In genomic region chr7:99143853-99144672, GRCh38 we compare ENCODE assay signal across 8 cellular contexts. TPM values are rescaled to one million over a fixed set of nuclear protein-coding genes. Genes with fewer than 3 reads are reported as not detected.
A peak's percentile ranks its signal among the peaks of the same experiment; 100 is the strongest.
DNase-seq lines count a peak whose midpoint lies in the region; ATAC-seq and TF ChIP-seq lines count a peak whose summit lies in the region.

TSS of gene SMURF1 (minus strand) at chr7:99144108. CDS start at chr7:99143780, 328 bp downstream.

- H3K9me3 ChIP-seq in ectodermal cell (ENCODE audit: control insufficient read depth, low read length), result no peaks in the 10 kb centered on the region
- no peaks in the 10 kb centered on the region for H3K9me3 ChIP-seq in lung (ENCODE audit: control insufficient read depth in 2 of 2, insufficient read depth in 1 of 2, low read length in 1 of 2)

- H3K4me3 ChIP-seq in ACC112 (ENCODE audit: low read depth, low read length) (peak within 1 kb of the TSS; percentile 92), ectodermal cell (ENCODE audit: insufficient read depth, low read depth, low read length) (peak within 1 kb of the TSS; percentile 81), lung (peak within 1 kb of the TSS; percentile 77)

- H3K36me3 Mint-ChIP-seq in activated CD4-positive, alpha-beta memory T cell treated with anti-CD3 and anti-CD28 coated beads for 36 hours, result no peaks in the 10 kb centered on the region

- H3K4me1 ChIP-seq in ACC112 (ENCODE audit: control insufficient read depth, insufficient read depth, low read length, unreplicated experiment), result peaks cover 17% of the 10 kb centered on the region
- H3K4me1 ChIP-seq in ectodermal cell (ENCODE audit: control insufficient read depth, insufficient read depth, low read length), result peaks cover 20% of the 10 kb centered on the region
- peaks cover 3 to 8% of the 10 kb centered on the region in 2 donors for H3K4me1 ChIP-seq in lung (ENCODE audit: control insufficient read depth in 2 of 2, insufficient read depth in 2 of 2, low read length in 2 of 2)

- DNase-seq in NCI-H345 treated with DMSO at 0.1 percent for 48 hours (lab: John Stamatoyannopoulos, UW; ENCODE audit: unreplicated experiment) (peak; percentile 24), lung (ENCODE audit: low spot score) (peak; percentile 61)
- DNase-seq in activated CD4-positive, alpha-beta memory T cell treated with anti-CD3 and anti-CD28 coated beads for 36 hours, result peak; percentile 77
- peak; percentile 31 to 61 (median 53) for DNase-seq in stimulated activated CD4-positive, alpha-beta T cell treated with anti-CD3 and anti-CD28 coated beads, TNF-alpha, amount 100 ng/mL, for 1 hour (ENCODE audit: low read depth in 3 of 3, low spot score in 1 of 3)

- CTCF ChIA-PET in activated CD4-positive, alpha-beta memory T cell treated with anti-CD3 and anti-CD28 coated beads for 36 hours (lab: Charles Lee), result no interaction called here

- WGBS in ectodermal cell, 2 experiments, result 2% methylated on average over 94 of the region's 94 CpGs
- WGBS in lung, 2 donors, result 0% methylated on average over 55 to 94 of the region's 94 CpGs

- ATAC-seq in GM18517 (IDR thresholded peaks at IDR 0.05; ENCODE audit: unreplicated experiment) (peak; percentile 74), HG03039 (IDR thresholded peaks at IDR 0.05; ENCODE audit: unreplicated experiment) (peak; percentile 76), lung (ENCODE audit: insufficient read depth, low FRiP score) (peak; percentile 71)

- peaks cover 36% of the 10 kb centered on the region for H3K4me1 Mint-ChIP-seq in activated CD4-positive, alpha-beta memory T cell treated with anti-CD3 and anti-CD28 coated beads for 36 hours (ENCODE audit: low read depth)

- peak within 1 kb of the TSS; percentile 89 for H3K4me3 Mint-ChIP-seq in activated CD4-positive, alpha-beta memory T cell treated with anti-CD3 and anti-CD28 coated beads for 36 hours

- POLR2A ChIA-PET in activated CD4-positive, alpha-beta memory T cell treated with anti-CD3 and anti-CD28 coated beads for 36 hours (lab: Charles Lee), result interaction anchor here (1.2 kb wide), 1 partner anchor 130 kb away, joined by 4 read pairs; no protein-coding TSS in a partner anchor

- H3K27me3 Mint-ChIP-seq in activated CD4-positive, alpha-beta memory T cell treated with anti-CD3 and anti-CD28 coated beads for 36 hours, result peaks cover 2% of the 10 kb centered on the region

- no peaks in the 10 kb centered on the region for H3K9me3 Mint-ChIP-seq in activated CD4-positive, alpha-beta memory T cell treated with anti-CD3 and anti-CD28 coated beads for 36 hours

- H3K27ac ChIP-seq in ACC112 (ENCODE audit: low read depth, low read length) (peak within 1 kb of the TSS; percentile 91), ectodermal cell (ENCODE audit: insufficient read depth, low read depth, low read length, poor library complexity, severe bottlenecking) (peak within 1 kb of the TSS; percentile 84), lung (ENCODE audit: low read depth in 1 of 2, low read length in 1 of 2) (peak within 1 kb of the TSS; percentile 91 to 94)

- H3K36me3 ChIP-seq in ACC112 (ENCODE audit: insufficient read depth, low read length), result no peaks in the 10 kb centered on the region
- no peaks in the 10 kb centered on the region for H3K36me3 ChIP-seq in ectodermal cell (ENCODE audit: control insufficient read depth, insufficient read depth, low read length)
- H3K36me3 ChIP-seq in lung (ENCODE audit: control insufficient read depth in 2 of 2, insufficient read depth in 2 of 2, low read length in 2 of 2), result no peaks in the 10 kb centered on the region

- H3K27me3 ChIP-seq in ACC112 (ENCODE audit: insufficient read depth, low read length) (no peaks in the 10 kb centered on the region), ectodermal cell (ENCODE audit: control insufficient read depth, insufficient read depth, low read length, poor library complexity, severe bottlenecking) (no peaks in the 10 kb centered on the region), lung (ENCODE audit: control insufficient read depth, insufficient read depth) (no peaks in the 10 kb centered on the region)

- intact Hi-C loops in activated CD4-positive, alpha-beta memory T cell treated with anti-CD3 and anti-CD28 coated beads for 36 hours (cut with micrococcal nuclease), result loop anchor here (1.0 to 5.0 kb wide), 5 partner anchors 102 to 265 kb away; partner anchors contain the start of genes ARPC1A, ARPC1B and TRRAP

- peak within 1 kb of the TSS; percentile 69 for H2AFZ ChIP-seq in ACC112 (ENCODE audit: low read length, unreplicated experiment)

- no peak for TF ChIP-seq CTCF in lung (IDR thresholded peaks at IDR 0.05; ENCODE audit: control extremely low read depth, extremely low read depth)

- peaks cover 30% of the 10 kb centered on the region for H3K79me2 ChIP-seq in ACC112 (ENCODE audit: control insufficient read depth, insufficient read depth, low read length, unreplicated experiment)

- peak within 1 kb of the TSS; percentile 83 for H3K27ac Mint-ChIP-seq in activated CD4-positive, alpha-beta memory T cell treated with anti-CD3 and anti-CD28 coated beads for 36 hours

RNA-seq across cellular contexts. Expression of gene SMURF1, which starts in this region (rescaled TPM):
- total RNA-seq in activated CD4-positive, alpha-beta memory T cell treated with anti-CD3 and anti-CD28 coated beads for 36 hours, result 10 to 100 TPM; 14.0 to 16.2 TPM
- polyA plus RNA-seq in ectodermal cell (2013, experiment 1 of 4), result 32.1 TPM
- 37.5 TPM for polyA plus RNA-seq in ectodermal cell (2013, experiment 2 of 4)
- polyA plus RNA-seq in ectodermal cell (2013, experiment 3 of 4), result 21.8 TPM
- 25.4 TPM for polyA plus RNA-seq in ectodermal cell (2013, experiment 4 of 4)
- 10 to 100 TPM; 30.6 to 36.4 TPM for total RNA-seq in lung
- 10 to 100 TPM in 1 of 2 donors, 1 to 10 TPM in 1; 9.0 to 12.4 TPM for polyA plus RNA-seq in lung

Comparison
In these comparisons a context has a peak if more than half of its experiments do, and no peak if none do; other contexts are left out.
1. Peak in every context shown above with its lines: DNase-seq, ATAC-seq, H3K4me3 ChIP-seq and H3K27ac ChIP-seq.
2. DNase-seq: peak in every context shown above with its lines; median percentile 77 in activated CD4-positive, alpha-beta memory T cell treated with anti-CD3 and anti-CD28 coated beads for 36 hours; 61 in lung; 53 in stimulated activated CD4-positive, alpha-beta T cell treated with anti-CD3 and anti-CD28 coated beads, TNF-alpha, amount 100 ng/mL, for 1 hour; 24 in NCI-H345 treated with DMSO at 0.1 percent for 48 hours.